Comparison of ENCODE assay signal across 18 cellular contexts in the genomic region with DNA sequence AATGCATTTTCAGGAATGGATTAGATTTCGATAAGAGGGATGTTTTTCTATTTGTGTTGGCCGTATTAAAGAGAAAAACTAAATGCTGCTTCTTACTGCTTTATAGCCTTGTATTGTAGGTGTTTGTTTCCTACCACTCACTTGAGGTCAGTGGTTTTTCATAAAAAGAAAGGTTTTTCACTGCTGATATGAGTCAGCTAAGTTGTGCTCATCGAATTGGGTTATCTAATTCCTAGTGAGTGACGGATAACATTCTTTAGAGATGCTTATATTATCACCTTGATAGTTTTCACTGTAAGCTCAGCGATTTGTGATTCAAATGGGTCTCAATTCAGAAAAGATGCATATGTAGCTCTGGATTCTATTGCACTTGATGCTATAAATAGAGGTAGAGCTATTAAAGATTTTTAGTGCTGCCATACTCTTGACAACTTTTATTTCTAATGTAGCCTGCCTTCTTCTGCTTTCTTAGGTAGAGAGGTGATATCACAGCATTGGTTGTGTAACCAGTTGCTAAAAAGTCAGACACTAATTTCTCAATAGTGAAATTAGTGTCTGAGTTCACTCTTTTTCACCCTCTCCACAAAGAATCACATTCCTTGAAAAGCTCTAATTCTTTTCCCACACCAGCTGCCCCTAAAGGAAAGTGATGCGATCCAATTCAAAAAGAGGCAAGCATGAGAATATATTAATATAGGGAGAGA.
DNase-seq lines count a peak whose midpoint lies in the region; ATAC-seq, FAIRE-seq and TF ChIP-seq lines count a peak whose summit lies in the region.
"Had no signal": no experiment of that assay in that cellular context is flagged by ENCODE, and none has a peak within 500 bp of the region (broad histone marks: within the 10 kb centered on the region; RNA-seq: fewer than 3 reads in every experiment).

No MANE protein-coding gene starts in this region.

- H3K27me3 ChIP-seq in keratinocyte (ENCODE audit: control insufficient read depth, extremely low read depth, insufficient read depth, low read length): no peaks in the 10 kb centered on the region
- H3K27me3 ChIP-seq: BE2C, sigmoid colon, stomach had no signal

- FAIRE-seq in RCC 7860 (lab: Jason Lieb, UNC) (peak; percentile 95), keratinocyte (lab: Jason Lieb, UNC) (peak; percentile 81)

- H3K79me2 ChIP-seq in keratinocyte (ENCODE audit: control insufficient read depth, insufficient read depth, low read length): peaks cover 57% of the 10 kb centered on the region

- H3K9me1 ChIP-seq in keratinocyte (ENCODE audit: control insufficient read depth, extremely low read depth, insufficient read depth, low read length): no peaks in the 10 kb centered on the region

- no peaks in the 10 kb centered on the region for H3K9me3 ChIP-seq in keratinocyte (ENCODE audit: control insufficient read depth, low read depth, low read length)
- H3K9me3 ChIP-seq: BE2C, sigmoid colon, stomach had no signal

- no peak overlapping the region for H3K9ac ChIP-seq in keratinocyte (ENCODE audit: control insufficient read depth, extremely low read depth, insufficient read depth, low read length)

- H3K4me3 ChIP-seq in keratinocyte (ENCODE audit: control insufficient read depth in 2 of 3, extremely low read depth in 1 of 3, insufficient read depth in 2 of 3, low read depth in 1 of 3, low read length in 3 of 3): no peak overlapping the region
- H3K4me3 ChIP-seq: sigmoid colon, stomach had no signal

- dilution Hi-C loops in keratinocyte (cut with MboI; ENCODE audit: extremely low pct_ligation_motif_present, low sequenced_read_pairs): no loop called here

- H4K20me1 ChIP-seq in keratinocyte (ENCODE audit: control insufficient read depth, extremely low read depth, insufficient read depth, low read length): no peaks in the 10 kb centered on the region

- peaks cover 80% of the 10 kb centered on the region for H3K4me1 ChIP-seq in keratinocyte (ENCODE audit: control insufficient read depth, extremely low read depth, insufficient read depth, low read length)
- H3K4me1 ChIP-seq: BE2C had no signal

- no peak for TF ChIP-seq CTCF in keratinocyte (optimal IDR thresholded peaks at IDR 0.05 in 1 of 3, IDR thresholded peaks at IDR 0.05 in 1 of 3, conservative IDR thresholded peaks at IDR 0.05 in 1 of 3; ENCODE audit: extremely low read depth in 1 of 3, insufficient read depth in 2 of 3, low read length in 3 of 3)

- peak overlapping the region; percentile 11 for H3K4me2 ChIP-seq in keratinocyte (ENCODE audit: control insufficient read depth, extremely low read depth, insufficient read depth, low read depth, low read length)

- H3K36me3 ChIP-seq in keratinocyte (ENCODE audit: control insufficient read depth in 2 of 2, extremely low read depth in 1 of 2, insufficient read depth in 2 of 2, low read length in 2 of 2): no peaks in the 10 kb centered on the region
- H3K36me3 ChIP-seq: BE2C, stomach had no signal

- DNase-seq in RCC 7860 (ENCODE audit: low spot score) (peak; percentile 79), keratinocyte (ENCODE audit: low read depth, low spot score) (no peak), NCI-H2227 treated with DMSO at 0.1 percent for 48 hours (lab: John Stamatoyannopoulos, UW) (no peak), DMS153 treated with DMSO at 0.1 percent for 48 hours (lab: John Stamatoyannopoulos, UW; ENCODE audit: unreplicated experiment) (no peak), NCI-H2107 (lab: John Stamatoyannopoulos, UW) (no peak)
- DNase-seq: activated gamma-delta T cell treated with Interleukin-2 at 50 U/mL for 16 hours; BE2C; central memory CD4-positive, alpha-beta T cell; head of caudate nucleus; left ventricle myocardium superior; NCI-H1417; NCI-H510A treated with DMSO at 0.1 percent for 48 hours; nephron progenitor cell; sigmoid colon; stomach had no signal

- H3K27ac ChIP-seq in keratinocyte (ENCODE audit: control insufficient read depth, insufficient read depth, low read length): peak overlapping the region; percentile 15
- H3K27ac ChIP-seq: sigmoid colon, stomach had no signal

- peak; percentile 52 for ATAC-seq in GM18511 (IDR thresholded peaks at IDR 0.05; ENCODE audit: unreplicated experiment)
- ATAC-seq in HG02885 (IDR thresholded peaks at IDR 0.05; ENCODE audit: poor library complexity, unreplicated experiment): peak; percentile 83
- no peak for ATAC-seq in GM21576 (IDR thresholded peaks at IDR 0.05; ENCODE audit: unreplicated experiment)
- ATAC-seq: left ventricle myocardium superior had no signal

- no peak overlapping the region for H2AFZ ChIP-seq in keratinocyte (ENCODE audit: control insufficient read depth, low read length)
